Comparison of ENCODE assay signal across 18 cellular contexts in the genomic region with DNA sequence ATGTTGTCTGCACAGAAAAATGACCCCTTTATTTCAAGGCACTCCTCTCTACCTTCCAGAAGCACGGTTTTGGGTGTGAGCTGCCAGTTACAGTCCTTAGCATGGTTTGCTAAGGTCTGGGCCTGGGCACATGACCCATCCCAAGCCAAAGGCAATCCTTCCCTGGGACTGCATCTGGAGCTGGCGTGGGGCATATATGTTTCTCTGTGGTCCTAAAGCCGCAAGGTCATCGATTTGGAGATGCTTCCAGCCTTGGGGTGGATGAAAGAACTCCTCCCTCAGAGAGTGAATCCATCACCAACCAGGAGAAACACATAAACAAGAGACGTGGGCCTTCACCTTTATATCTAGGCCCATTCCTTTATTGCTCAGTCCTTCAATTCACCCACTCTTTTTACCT. TPM values are rescaled to one million over a fixed set of nuclear protein-coding genes. Genes with fewer than 3 reads are reported as not detected.
DNase-seq lines count a peak whose midpoint lies in the region; ATAC-seq and TF ChIP-seq lines count a peak whose summit lies in the region.
"Had no signal": no experiment of that assay in that cellular context is flagged by ENCODE, and none has a peak within 500 bp of the region (broad histone marks: within the 10 kb centered on the region; RNA-seq: fewer than 3 reads in every experiment).

No MANE protein-coding gene starts in this region.

- H3K27me3 Mint-ChIP-seq in chondrocyte (ENCODE audit: low read depth), result no peaks in the 10 kb centered on the region

- H3K9ac ChIP-seq in neuronal stem cell (ENCODE audit: low read depth, low read length, poor library complexity), result no peak overlapping the region
- H3K9ac ChIP-seq: GM23248 had no signal

- H2BK15ac ChIP-seq in neuronal stem cell (ENCODE audit: low read length), result peak overlapping the region; percentile 72

- H2BK5ac ChIP-seq in neuronal stem cell (ENCODE audit: low read length), result no peak overlapping the region

- no peak overlapping the region for H3K14ac ChIP-seq in neuronal stem cell (ENCODE audit: low read length)

- no CpG with 5 or more reads among the region's 5 CpGs for WGBS in neuronal stem cell (ENCODE audit: extremely low coverage in 2 of 2, insufficient read length in 2 of 2, insufficient replicate concordance in 1 of 2), 2 donors

- H3K4me1 ChIP-seq in neuronal stem cell (ENCODE audit: control insufficient read depth in 2 of 2, insufficient read depth in 1 of 2, low read depth in 1 of 2, low read length in 2 of 2) (no peaks in the 10 kb centered on the region), thoracic aorta (ENCODE audit: control insufficient read depth in 1 of 2, low read depth in 2 of 2) (peaks cover 9 to 28% of the 10 kb centered on the region in 2 donors)
- H3K4me1 ChIP-seq: BE2C had no signal

- no peak overlapping the region for H3K23ac ChIP-seq in neuronal stem cell (ENCODE audit: low read depth, low read length, poor library complexity)

- ATAC-seq in thoracic aorta (ENCODE audit: insufficient number of reproducible peaks, low FRiP score, low read depth) (no peak), left lobe of liver (no peak), GM19397 (IDR thresholded peaks at IDR 0.05; ENCODE audit: unreplicated experiment) (no peak)
- ATAC-seq: HCT116 had no signal

- no peak overlapping the region for H3K4ac ChIP-seq in neuronal stem cell (ENCODE audit: low read length)

- peak overlapping the region; percentile 75 for H3K27ac Mint-ChIP-seq in chondrocyte (ENCODE audit: unreplicated experiment)

- CTCF ChIA-PET in GM10248 (lab: Yijun Ruan, JAX), result interaction anchor here (1.1 kb wide), 1 partner anchor 25 kb away, joined by 3 read pairs; no protein-coding TSS in a partner anchor

- H4K91ac ChIP-seq in neuronal stem cell (ENCODE audit: low read depth, low read length, poor library complexity), result no peak overlapping the region

- no peaks in the 10 kb centered on the region for H3K9me3 Mint-ChIP-seq in chondrocyte (ENCODE audit: low read depth)

- H3K9me3 ChIP-seq in neuronal stem cell (replicated peaks in 1 of 2; ENCODE audit: control insufficient read depth in 2 of 2, insufficient read depth in 1 of 2, low read depth in 1 of 2, low read length in 2 of 2) (peaks cover 2 to 5% of the 10 kb centered on the region in 2 donors), thoracic aorta (no peaks in the 10 kb centered on the region)
- H3K9me3 ChIP-seq: BE2C had no signal

- H2AK5ac ChIP-seq in neuronal stem cell (ENCODE audit: low read depth, low read length), result no peak overlapping the region

- no peak overlapping the region for H2BK120ac ChIP-seq in neuronal stem cell (ENCODE audit: low read depth, low read length)

- H3K18ac ChIP-seq in neuronal stem cell (ENCODE audit: low read length), result peak overlapping the region; percentile 11

- peak; percentile 5 for DNase-seq in GM10248 (ENCODE audit: extremely low spot score)
- no peak for DNase-seq in chondrocyte (ENCODE audit: low spot score)
- DNase-seq in neuronal stem cell (ENCODE audit: low spot score), result no peak
- DNase-seq in thoracic aorta (ENCODE audit: low spot score), result no peak
- DNase-seq in stimulated activated CD4-positive, alpha-beta T cell treated with anti-CD3 and anti-CD28 coated beads, Interleukin-4, amount 100 ng/mL, for 4 hours, result no peak
- DNase-seq in left lobe of liver (ENCODE audit: low spot score), result no peak
- DNase-seq in NK-92 treated with Interleukin-12 subunit alpha and Interleukin-12 subunit beta, amount 100 ng/mL, for 24 hours (lab: John Stamatoyannopoulos, UW), result no peak
- DNase-seq: BE2C; CD4-positive, alpha-beta memory T cell; COR-L47; DMS153; DND-41; GDM1; GM23248 had no signal

- H3K27ac ChIP-seq in neuronal stem cell (replicated peaks; ENCODE audit: low read length) (no peak overlapping the region), thoracic aorta (peak overlapping the region; percentile 60 to 75)
- H3K27ac ChIP-seq: C4-2B, GM23248, HL-60 had no signal

- no peak overlapping the region for H3K4me2 ChIP-seq in neuronal stem cell (ENCODE audit: insufficient read depth, low read length, poor library complexity, severe bottlenecking)

- H3K4me1 Mint-ChIP-seq in chondrocyte (ENCODE audit: low read depth), result peaks cover 45% of the 10 kb centered on the region

- H2AFZ ChIP-seq in neuronal stem cell (ENCODE audit: low read length), result no peak overlapping the region
- H2AFZ ChIP-seq: GM23248 had no signal

- no peaks in the 10 kb centered on the region for H3K27me3 ChIP-seq in neuronal stem cell (ENCODE audit: control insufficient read depth in 3 of 3, insufficient read depth in 3 of 3, low read depth in 1 of 3, low read length in 3 of 3)
- H3K27me3 ChIP-seq in thoracic aorta (replicated peaks; ENCODE audit: insufficient read depth), result no peaks in the 10 kb centered on the region
- H3K27me3 ChIP-seq: BE2C had no signal

- POLR2A ChIA-PET in GM10248 (lab: Yijun Ruan, JAX), result no interaction called here

- no peak overlapping the region for H2BK12ac ChIP-seq in neuronal stem cell (ENCODE audit: low read length)

- no peak overlapping the region for H4K8ac ChIP-seq in neuronal stem cell (ENCODE audit: low read depth, low read length)

- TF ChIP-seq CTCF in GM10248 (IDR thresholded peaks at IDR 0.05; ENCODE audit: control extremely low read depth, extremely low read depth, low read depth, missing control alignments) (no peak), chondrocyte (IDR thresholded peaks at IDR 0.05) (no peak), thoracic aorta (IDR thresholded peaks at IDR 0.05) (no peak)

- H3K36me3 Mint-ChIP-seq in chondrocyte (ENCODE audit: low read depth), result no peaks in the 10 kb centered on the region

- no peak overlapping the region for H3K4me3 Mint-ChIP-seq in chondrocyte (ENCODE audit: unreplicated experiment)
- H3K4me3 Mint-ChIP-seq: CD4-positive, alpha-beta memory T cell had no signal

- no peak overlapping the region for H3K4me3 ChIP-seq in neuronal stem cell (ENCODE audit: low read length in 2 of 2)
- H3K4me3 ChIP-seq in thoracic aorta, result no peak overlapping the region
- H3K4me3 ChIP-seq: GM23248 had no signal

- no peaks in the 10 kb centered on the region for H3K79me1 ChIP-seq in neuronal stem cell (ENCODE audit: low read depth, low read length)

- H3K36me3 ChIP-seq in neuronal stem cell (replicated peaks in 1 of 2; ENCODE audit: control insufficient read depth in 2 of 2, insufficient read depth in 2 of 2, low read length in 2 of 2) (no peaks in the 10 kb centered on the region), thoracic aorta (no peaks in the 10 kb centered on the region)
- H3K36me3 ChIP-seq: BE2C had no signal

RNA-seq across cellular contexts. Expression of gene IGFBP3, which starts 50.1 kb away (rescaled TPM):
- total RNA-seq in chondrocyte (1,747 to 1,749 TPM (median 1,748 TPM) in 3 replicates), thoracic aorta (1,000 to 10,000 TPM in 1 of 2 donors, 100 to 1,000 TPM in 1; 884 to 1,323 TPM), left lobe of liver (140 TPM)
- polyA plus RNA-seq in neuronal stem cell (2013, experiment 1 of 2), result 149 TPM
- polyA plus RNA-seq in neuronal stem cell (2013, experiment 2 of 2), result 151 TPM
